ENCODE assay signal across 28 cellular contexts in genomic region chr11:108866781-108867180, GRCh38.
"Had no signal": no experiment of that assay in that cellular context is flagged by ENCODE, and none has a peak within 500 bp of the region (broad histone marks: within the 10 kb centered on the region; RNA-seq: fewer than 3 reads in every experiment).

No MANE protein-coding gene starts in this region.

- H3K9me3 Mint-ChIP-seq: activated CD8-positive, alpha-beta T cell treated with anti-CD3 and anti-CD28 coated beads for 36 hours; activated naive CD4-positive, alpha-beta T cell treated with anti-CD3 and anti-CD28 coated beads, Interleukin-2, amount 50 U/mL, for 72 hours; activated naive CD8-positive, alpha-beta T cell treated with anti-CD3 and anti-CD28 coated beads, Interleukin-2, amount 10 ng/mL, durations not matched to agents 7 days and 5 days; activated T-cell treated with anti-CD3 and anti-CD28 coated beads, Interleukin-2, amount 50 U/mL, for 4 hours; activated T-helper 17 cell treated with anti-CD3 and anti-CD28 coated beads, Interleukin-2, amount 50 U/mL, for 72 hours; effector memory CD8-positive, alpha-beta T cell; T-helper 2 cell treated with Interferon-gamma antibody and Interleukin-4, amounts not matched to agents 5 μg/mL and 100 μg/mL, for 36 hours had no signal

- H3K36me3 Mint-ChIP-seq: activated naive CD4-positive, alpha-beta T cell treated with anti-CD3 and anti-CD28 coated beads, Interleukin-2, amount 50 U/mL, for 72 hours had no signal

- DNase-seq: activated CD4-positive, alpha-beta T cell treated with anti-CD3 and anti-CD28 coated beads for 48 hours; activated CD4-positive, alpha-beta T cell treated with anti-CD3 and anti-CD28 coated beads, Interleukin-2, amount 50 U/mL, for 1 hour; activated CD4-positive, alpha-beta T cell treated with anti-CD3 and anti-CD28 coated beads, Interleukin-2, amount 50 U/mL, for 48 hours; activated CD8-positive, alpha-beta memory T cell treated with anti-CD3 and anti-CD28 coated beads for 24 hours; activated CD8-positive, alpha-beta T cell treated with anti-CD3 and anti-CD28 coated beads for 36 hours; activated effector memory CD4-positive, alpha-beta T cell treated with Interleukin-2 at 50 U/mL for 16 hours; activated gamma-delta T cell treated with Interleukin-2 at 50 U/mL for 16 hours; activated naive CD4-positive, alpha-beta T cell treated with Interleukin-2 at 50 U/mL for 16 hours; activated naive CD8-positive, alpha-beta T cell treated with anti-CD3 and anti-CD28 coated beads, Interleukin-2, amount 10 ng/mL, durations not matched to agents 7 days and 5 days; activated T-cell treated with anti-CD3 and anti-CD28 coated beads, Interleukin-2, amount 50 U/mL, for 4 hours; amniotic stem cell; anterior cingulate cortex; brain microvascular endothelial cell; caudate nucleus; cortex of kidney; dermis blood vessel endothelial cell; effector CD4-positive, alpha-beta T cell; effector memory CD8-positive, alpha-beta T cell; erythroblast; foreskin keratinocyte; heart right ventricle; T-helper 1 cell; T-helper 17 cell; T1000 had no signal

- H3K27me3 Mint-ChIP-seq: activated CD8-positive, alpha-beta T cell treated with anti-CD3 and anti-CD28 coated beads for 36 hours; activated naive CD8-positive, alpha-beta T cell treated with anti-CD3 and anti-CD28 coated beads, Interleukin-2, amount 10 ng/mL, durations not matched to agents 7 days and 5 days; activated T-helper 17 cell treated with anti-CD3 and anti-CD28 coated beads, Interleukin-2, amount 50 U/mL, for 72 hours; effector memory CD8-positive, alpha-beta T cell; T-helper 17 cell had no signal

- H3K4me3 Mint-ChIP-seq: activated CD8-positive, alpha-beta T cell treated with anti-CD3 and anti-CD28 coated beads for 36 hours; activated naive CD8-positive, alpha-beta T cell treated with anti-CD3 and anti-CD28 coated beads, Interleukin-2, amount 10 ng/mL, durations not matched to agents 7 days and 5 days; activated T-cell treated with anti-CD3 and anti-CD28 coated beads, Interleukin-2, amount 50 U/mL, for 4 hours; activated T-helper 17 cell treated with anti-CD3 and anti-CD28 coated beads, Interleukin-2, amount 50 U/mL, for 72 hours; effector memory CD8-positive, alpha-beta T cell; T-helper 17 cell; T-helper 2 cell treated with Interferon-gamma antibody and Interleukin-4, amounts not matched to agents 5 μg/mL and 100 μg/mL, for 36 hours had no signal

- H3K27ac Mint-ChIP-seq: activated CD8-positive, alpha-beta T cell treated with anti-CD3 and anti-CD28 coated beads for 36 hours; activated naive CD8-positive, alpha-beta T cell treated with anti-CD3 and anti-CD28 coated beads, Interleukin-2, amount 10 ng/mL, durations not matched to agents 7 days and 5 days; activated T-helper 17 cell treated with anti-CD3 and anti-CD28 coated beads, Interleukin-2, amount 50 U/mL, for 72 hours; effector memory CD8-positive, alpha-beta T cell; T-helper 17 cell; T-helper 2 cell treated with Interferon-gamma antibody and Interleukin-4, amounts not matched to agents 5 μg/mL and 100 μg/mL, for 36 hours had no signal

- ATAC-seq: activated CD8-positive, alpha-beta T cell treated with anti-CD3 and anti-CD28 coated beads for 36 hours; activated T-cell treated with anti-CD3 and anti-CD28 coated beads, Interleukin-2, amount 50 U/mL, for 4 hours; effector memory CD8-positive, alpha-beta T cell; foreskin keratinocyte; gastroesophageal sphincter; heart right ventricle; T-helper 17 cell had no signal
